In the genomic region with DNA sequence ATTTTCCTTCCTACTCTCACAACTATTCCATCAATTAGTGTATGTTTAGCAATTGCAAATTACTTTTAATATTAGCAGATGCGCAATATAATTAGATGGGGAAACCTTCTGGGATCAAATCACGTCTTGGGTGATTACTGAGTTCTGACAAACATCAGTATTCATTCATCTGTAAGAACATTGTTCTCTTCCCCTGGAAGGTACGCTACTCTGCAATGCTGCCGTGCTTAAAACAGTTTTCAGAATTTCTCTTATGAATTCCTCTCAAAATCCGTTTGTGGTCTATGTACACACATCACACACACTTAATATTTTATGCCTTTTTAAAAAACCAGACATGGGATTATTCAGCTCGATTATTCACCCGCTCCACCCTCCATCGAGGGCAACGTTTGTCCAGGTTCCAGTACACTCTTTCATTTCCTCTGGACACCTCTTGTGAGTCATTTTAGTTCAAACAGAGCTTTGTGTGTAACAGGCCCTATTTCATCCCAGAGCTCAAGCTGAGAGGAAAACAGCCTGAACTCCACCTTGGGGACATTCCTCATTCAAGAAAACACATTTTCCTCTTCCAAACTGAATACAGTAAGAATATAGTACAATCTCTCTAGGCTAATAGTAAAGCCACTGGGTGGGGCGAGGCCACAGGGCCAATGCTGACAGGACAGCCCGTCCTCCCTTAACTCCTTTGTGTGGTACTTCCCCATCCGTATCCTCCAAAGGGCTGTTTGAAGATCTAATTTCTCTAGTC, we compare ENCODE assay signal across 12 cellular contexts.
DNase-seq lines count a peak whose midpoint lies in the region; ATAC-seq and TF ChIP-seq lines count a peak whose summit lies in the region.
"Had no signal": no experiment of that assay in that cellular context is flagged by ENCODE, and none has a peak within 500 bp of the region (broad histone marks: within the 10 kb centered on the region; RNA-seq: fewer than 3 reads in every experiment).

No MANE protein-coding gene starts in this region.

- peak; percentile 30 for DNase-seq in Daoy (ENCODE audit: low read depth)
- peak; percentile 52 for DNase-seq in astrocyte of the cerebellum (ENCODE audit: low read depth)
- DNase-seq in fibroblast of mammary gland (ENCODE audit: low read depth) = peak; percentile 91
- DNase-seq in pons (ENCODE audit: low spot score) = peak; percentile 24
- DNase-seq in H4 (ENCODE audit: low spot score) = no peak
- DNase-seq in heart left ventricle = no peak
- DNase-seq in NAMALWA (ENCODE audit: low spot score) = no peak
- DNase-seq in nucleus accumbens (lab: John Stamatoyannopoulos, UW) = no peak
- DNase-seq: activated CD4-positive, CD25-positive, alpha-beta regulatory T cell treated with anti-CD3 and anti-CD28 coated beads, Interleukin-2, amount 50 U/mL, for 72 hours; endodermal cell; T-cell; tibial artery had no signal

- TF ChIP-seq CTCF in astrocyte of the cerebellum (IDR thresholded peaks at IDR 0.05; ENCODE audit: low read depth, low read length, missing control alignments) = no peak
- TF ChIP-seq CTCF in fibroblast of mammary gland (conservative IDR thresholded peaks at IDR 0.05; ENCODE audit: control insufficient read depth, insufficient read depth, low read depth, low read length) = no peak
- no peak for TF ChIP-seq CTCF in heart left ventricle (IDR thresholded peaks at IDR 0.05)

- peaks cover 0 to 7% (median 0%) of the 10 kb centered on the region in 12 donors for H3K4me1 ChIP-seq in heart left ventricle

- no peak overlapping the region for H3K27ac ChIP-seq in heart left ventricle
- H3K27ac ChIP-seq: tibial artery had no signal

- no peaks in the 10 kb centered on the region for H3K36me3 ChIP-seq in heart left ventricle
- H3K36me3 ChIP-seq: tibial artery had no signal

- intact Hi-C loops in heart left ventricle (cut with DNase I) = no loop called here

- TF ChIP-seq POLR2A in heart left ventricle (IDR thresholded peaks at IDR 0.05) = no peak

- 77 to 83% (median 80%) methylated on average over 12 of the region's 12 CpGs for whole genome bisulfite sequencing in heart left ventricle, 4 donors

- in situ Hi-C loops in astrocyte of the cerebellum (cut with HindIII; ENCODE audit: low sequenced_read_pairs) = no loop called here

- no peaks in the 10 kb centered on the region for H3K9me3 ChIP-seq in heart left ventricle
- H3K9me3 ChIP-seq: tibial artery had no signal

- H3K4me3 ChIP-seq in astrocyte of the cerebellum (ENCODE audit: low read depth, low read length) (no peak overlapping the region), fibroblast of mammary gland (ENCODE audit: control insufficient read depth, low read depth, low read length) (no peak overlapping the region), heart left ventricle (no peak overlapping the region)
- H3K4me3 ChIP-seq: tibial artery had no signal

- ATAC-seq in heart left ventricle = no peak
- ATAC-seq: T-cell had no signal

- H3K27me3 ChIP-seq in heart left ventricle = no peaks in the 10 kb centered on the region
- H3K27me3 ChIP-seq: tibial artery had no signal

Comparison
In these comparisons a context has a peak if more than half of its experiments do, and no peak if none do; other contexts are left out.
1. DNase-seq: peak in Daoy (single experiment), astrocyte of the cerebellum (single experiment), fibroblast of mammary gland (single experiment) and pons (single experiment); none in H4 (single experiment), heart left ventricle (0 of 5), NAMALWA (single experiment) and nucleus accumbens (0 of 56).